1 cellular context compared by ENCODE assay signal in the genomic region with DNA sequence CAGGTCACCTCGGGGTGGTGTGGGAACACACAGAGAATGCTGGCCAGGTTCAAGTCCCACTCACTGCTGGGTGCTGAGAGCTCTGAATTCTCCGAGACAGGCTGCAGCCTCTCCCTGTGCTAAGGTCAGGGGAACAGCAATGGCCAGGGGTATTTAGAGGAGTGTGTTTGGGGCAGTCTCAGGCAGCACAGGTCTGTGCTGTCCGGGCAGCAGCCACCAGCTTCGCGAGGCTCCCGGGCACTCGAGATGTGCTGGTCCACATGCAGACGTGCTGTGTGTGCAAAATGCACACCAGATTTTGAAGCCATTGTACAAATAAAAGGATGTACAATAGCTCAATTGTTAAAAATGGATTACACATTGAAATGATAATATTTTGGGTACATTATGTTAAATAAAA.
TF ChIP-seq lines count a peak whose summit lies in the region.

No MANE protein-coding gene starts in this region.

TF ChIP-seq in SK-N-SH, 30 proteins besides CTCF, POLR2A, EP300 and RAD21:
- TF ChIP-seq, protein P1, sequence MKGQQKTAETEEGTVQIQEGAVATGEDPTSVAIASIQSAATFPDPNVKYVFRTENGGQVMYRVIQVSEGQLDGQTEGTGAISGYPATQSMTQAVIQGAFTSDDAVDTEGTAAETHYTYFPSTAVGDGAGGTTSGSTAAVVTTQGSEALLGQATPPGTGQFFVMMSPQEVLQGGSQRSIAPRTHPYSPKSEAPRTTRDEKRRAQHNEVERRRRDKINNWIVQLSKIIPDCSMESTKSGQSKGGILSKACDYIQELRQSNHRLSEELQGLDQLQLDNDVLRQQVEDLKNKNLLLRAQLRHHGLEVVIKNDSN (IDR thresholded peaks at IDR 0.05; ENCODE audit: borderline replicate concordance, low read depth), result no peak
- TF ChIP-seq CHD2 (IDR thresholded peaks at IDR 0.05; ENCODE audit: low read length, partially characterized antibody), result no peak
- TF ChIP-seq, protein P2, sequence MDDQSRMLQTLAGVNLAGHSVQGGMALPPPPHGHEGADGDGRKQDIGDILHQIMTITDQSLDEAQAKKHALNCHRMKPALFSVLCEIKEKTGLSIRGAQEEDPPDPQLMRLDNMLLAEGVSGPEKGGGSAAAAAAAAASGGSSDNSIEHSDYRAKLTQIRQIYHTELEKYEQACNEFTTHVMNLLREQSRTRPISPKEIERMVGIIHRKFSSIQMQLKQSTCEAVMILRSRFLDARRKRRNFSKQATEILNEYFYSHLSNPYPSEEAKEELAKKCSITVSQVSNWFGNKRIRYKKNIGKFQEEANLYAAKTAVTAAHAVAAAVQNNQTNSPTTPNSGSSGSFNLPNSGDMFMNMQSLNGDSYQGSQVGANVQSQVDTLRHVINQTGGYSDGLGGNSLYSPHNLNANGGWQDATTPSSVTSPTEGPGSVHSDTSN (IDR thresholded peaks at IDR 0.05), result no peak
